In the genomic region with DNA sequence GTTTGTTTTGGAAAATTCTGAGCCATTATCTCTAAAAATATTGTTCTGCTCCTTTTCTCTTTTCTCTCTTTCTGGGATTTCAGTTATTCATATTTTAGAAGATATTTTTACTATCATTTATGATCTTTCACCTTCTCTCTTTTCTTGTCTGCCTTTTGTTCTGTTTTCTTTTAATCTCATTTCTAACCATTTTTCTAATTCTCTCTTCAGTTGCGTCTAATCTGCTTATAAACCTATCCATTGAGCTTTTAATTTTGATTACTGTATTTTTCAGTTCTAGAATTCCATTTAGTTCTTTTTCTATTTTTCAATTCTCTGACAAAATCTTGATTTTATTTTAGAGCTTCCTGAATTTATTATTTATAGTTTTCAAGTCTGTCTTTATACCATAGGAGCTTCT, we compare ENCODE assay signal across 9 cellular contexts. TPM values are rescaled to one million over a fixed set of nuclear protein-coding genes. Genes with fewer than 3 reads are reported as not detected.
"Had no signal": no experiment of that assay in that cellular context is flagged by ENCODE, and none has a peak within 500 bp of the region (broad histone marks: within the 10 kb centered on the region; RNA-seq: fewer than 3 reads in every experiment).

No MANE protein-coding gene starts in this region.

- H3K4me3 ChIP-seq: GM12878 had no signal

- ATAC-seq: GM12878 had no signal

- FAIRE-seq: G401.6, GM12878, GM12891, GM12892, GM18507, GM19239 had no signal

- DNase-seq: GDM1, GF-D8 had no signal

RNA-seq across cellular contexts. Expression of a gene that starts 42.2 kb away (rescaled TPM):
- total RNA-seq: G401 had no signal
